8 cellular contexts compared by ENCODE assay signal in the genomic region with DNA sequence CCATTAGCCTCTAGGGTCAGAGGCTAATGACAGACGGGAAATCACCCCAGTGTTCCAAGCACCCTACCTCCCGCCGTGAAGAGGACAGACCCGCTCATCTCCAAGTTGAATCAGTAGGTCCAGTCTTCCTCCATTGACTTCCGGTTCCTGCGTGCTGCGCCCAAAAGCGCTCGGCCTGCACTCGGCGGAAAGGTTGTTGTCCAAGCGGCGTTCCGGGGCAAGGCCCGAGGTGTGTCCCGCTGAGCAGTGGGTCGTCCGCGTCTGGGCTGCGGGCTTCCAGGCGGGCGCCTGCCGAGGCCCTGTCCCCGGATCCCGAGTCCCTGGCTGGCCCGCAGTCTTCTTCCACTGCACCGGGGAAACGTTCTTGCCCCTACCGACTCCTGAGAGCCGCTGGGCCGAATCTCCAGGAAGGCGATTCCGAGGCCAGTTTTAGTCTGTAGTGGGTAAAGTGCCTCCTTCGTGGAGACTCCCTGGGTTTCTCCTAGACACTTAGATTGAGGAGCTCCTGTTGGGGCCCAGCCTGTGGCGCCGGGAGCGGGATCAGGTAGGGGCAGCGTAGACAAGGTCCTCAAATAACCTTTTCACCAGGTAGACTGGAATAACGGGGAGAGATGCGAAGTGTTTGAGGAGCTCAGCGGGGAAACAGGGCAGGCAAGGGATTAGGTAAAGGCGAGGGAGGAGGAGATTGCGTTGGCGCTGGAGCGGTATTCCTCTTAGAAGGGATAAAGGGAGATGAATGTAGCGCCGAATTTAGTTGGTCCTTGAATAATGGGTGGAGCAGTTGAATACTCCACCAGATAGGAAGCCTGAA.
DNase-seq lines count a peak whose midpoint lies in the region; ATAC-seq lines count a peak whose summit lies in the region.

A gene with protein sequence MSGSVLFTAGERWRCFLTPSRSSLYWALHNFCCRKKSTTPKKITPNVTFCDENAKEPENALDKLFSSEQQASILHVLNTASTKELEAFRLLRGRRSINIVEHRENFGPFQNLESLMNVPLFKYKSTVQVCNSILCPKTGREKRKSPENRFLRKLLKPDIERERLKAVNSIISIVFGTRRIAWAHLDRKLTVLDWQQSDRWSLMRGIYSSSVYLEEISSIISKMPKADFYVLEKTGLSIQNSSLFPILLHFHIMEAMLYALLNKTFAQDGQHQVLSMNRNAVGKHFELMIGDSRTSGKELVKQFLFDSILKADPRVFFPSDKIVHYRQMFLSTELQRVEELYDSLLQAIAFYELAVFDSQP (minus strand): TSS at position 138 of the 811 bp plus-strand sequence. CDS start 40 bp downstream, at position 98.

- peak; percentile 96 for DNase-seq in AG20443 (ENCODE audit: low spot score)
- DNase-seq in NCI-H510A treated with DMSO at 0.1 percent for 48 hours (lab: John Stamatoyannopoulos, UW): peak; percentile 96
- DNase-seq in activated CD4-positive, alpha-beta T cell treated with anti-CD3 and anti-CD28 coated beads for 48 hours: peak; percentile 94
- peak; percentile 93 for DNase-seq in kidney tubule cell (ENCODE audit: low spot score)
- DNase-seq in stimulated activated CD4-positive, alpha-beta T cell treated with anti-CD3 and anti-CD28 coated beads, Interleukin-1b, Interleukin-23, amount 100 ng/mL, for 1 hour (ENCODE audit: low read depth in 2 of 2): peak; percentile 63 to 77

- H3K27ac ChIP-seq in cingulate gyrus (ENCODE audit: low read depth, low read length): peak within 1 kb of the TSS; percentile 47

- ATAC-seq in GM19043 (IDR thresholded peaks at IDR 0.05; ENCODE audit: low read depth, unreplicated experiment) (peak; percentile 78), HG03378 (IDR thresholded peaks at IDR 0.05; ENCODE audit: unreplicated experiment) (peak; percentile 80)

Comparison
In these comparisons a context has a peak if more than half of its experiments do, and no peak if none do; other contexts are left out.
1. Peak in every context shown above with its lines: DNase-seq, ATAC-seq and H3K27ac ChIP-seq.